ENCODE assay signal across 29 cellular contexts in genomic region chr7:96299496-96299895, GRCh38.
"Had no signal": no experiment of that assay in that cellular context is flagged by ENCODE, and none has a peak within 500 bp of the region (broad histone marks: within the 10 kb centered on the region; RNA-seq: fewer than 3 reads in every experiment).

No MANE protein-coding gene starts in this region.

- DNase-seq: activated CD4-positive, alpha-beta memory T cell treated with anti-CD3 and anti-CD28 coated beads for 36 hours; activated CD4-positive, alpha-beta T cell treated with anti-CD3 and anti-CD28 coated beads, Interleukin-2, amount 10 ng/mL, durations not matched to agents 24 days and 14 days; activated CD4-positive, CD25-positive, alpha-beta regulatory T cell treated with anti-CD3 and anti-CD28 coated beads, Interleukin-2, amount 50 U/mL, for 72 hours; activated CD8-positive, alpha-beta memory T cell treated with anti-CD3 and anti-CD28 coated beads, Interleukin-2, amount 50 U/mL, for 4 hours; activated effector memory CD4-positive, alpha-beta T cell treated with anti-CD3 and anti-CD28 coated beads, Interleukin-2, amount 50 U/mL, for 16 hours; activated naive CD4-positive, alpha-beta T cell treated with anti-CD3 and anti-CD28 coated beads for 36 hours; activated naive CD8-positive, alpha-beta T cell treated with anti-CD3 and anti-CD28 coated beads for 36 hours; activated T-cell treated with anti-CD3 and anti-CD28 coated beads, Interleukin-2, amount 50 U/mL, for 1 hour; adrenal gland; brain microvascular endothelial cell; central memory CD4-positive, alpha-beta T cell; dermis blood vessel endothelial cell; effector CD8-positive, alpha-beta T cell; erythroblast; gastrocnemius medialis; hippocampal formation; immature natural killer cell; mucosa of descending colon; right cardiac atrium; spleen; stimulated activated naive CD4-positive, alpha-beta T cell; T-helper 17 cell; T1000; uterus had no signal

- H3K36me3 Mint-ChIP-seq: natural killer cell treated with Interleukin-12 subunit alpha and Interleukin-12 subunit beta and Interleukin-15 and Interleukin-18, amount 100 ng/mL, for 72 hours had no signal

- H3K27ac ChIP-seq: adrenal gland, brain microvascular endothelial cell, gastrocnemius medialis, spleen, uterus had no signal

- H3K9me3 Mint-ChIP-seq: activated CD4-positive, alpha-beta memory T cell treated with anti-CD3 and anti-CD28 coated beads for 36 hours; activated naive CD4-positive, alpha-beta T cell treated with anti-CD3 and anti-CD28 coated beads for 36 hours; activated naive CD8-positive, alpha-beta T cell treated with anti-CD3 and anti-CD28 coated beads for 36 hours; activated T-helper 1 cell treated with anti-CD3 and anti-CD28 coated beads, Interleukin-12 subunit alpha, Interleukin-12 subunit beta, Interleukin-2, Interleukin-4 antibody, amounts not matched to agents 30 ng/mL and 10 ng/mL and 1 ng/mL, durations not matched to agents 14 hours and 24 hours and 36 hours; immature natural killer cell; natural killer cell treated with Interleukin-12 subunit alpha and Interleukin-12 subunit beta and Interleukin-15 and Interleukin-18, amount 100 ng/mL, for 72 hours; type B pancreatic cell had no signal

- H3K27me3 Mint-ChIP-seq: activated CD4-positive, alpha-beta memory T cell treated with anti-CD3 and anti-CD28 coated beads for 36 hours; activated CD4-positive, alpha-beta T cell treated with anti-CD3 and anti-CD28 coated beads, Interleukin-2, amount 10 ng/mL, durations not matched to agents 24 days and 14 days; activated naive CD8-positive, alpha-beta T cell treated with anti-CD3 and anti-CD28 coated beads for 36 hours; natural killer cell treated with Interleukin-12 subunit alpha and Interleukin-12 subunit beta and Interleukin-15 and Interleukin-18, amount 100 ng/mL, for 72 hours; T-helper 17 cell; type B pancreatic cell had no signal

- ATAC-seq: gastrocnemius medialis; left lobe of liver; mucosa of descending colon; natural killer cell treated with Interleukin-12 subunit alpha and Interleukin-12 subunit beta and Interleukin-15 and Interleukin-18, amount 100 ng/mL, for 72 hours; right cardiac atrium; T-helper 17 cell had no signal

- H3K4me1 ChIP-seq: adrenal gland, uterus had no signal

- H3K27ac Mint-ChIP-seq: activated CD4-positive, alpha-beta memory T cell treated with anti-CD3 and anti-CD28 coated beads for 36 hours; activated CD4-positive, alpha-beta T cell treated with anti-CD3 and anti-CD28 coated beads, Interleukin-2, amount 10 ng/mL, durations not matched to agents 24 days and 14 days; activated naive CD4-positive, alpha-beta T cell treated with anti-CD3 and anti-CD28 coated beads for 36 hours; activated naive CD8-positive, alpha-beta T cell treated with anti-CD3 and anti-CD28 coated beads for 36 hours; activated T-helper 1 cell treated with anti-CD3 and anti-CD28 coated beads, Interleukin-12 subunit alpha, Interleukin-12 subunit beta, Interleukin-2, Interleukin-4 antibody, amounts not matched to agents 30 ng/mL and 10 ng/mL and 1 ng/mL, durations not matched to agents 14 hours and 24 hours and 36 hours; immature natural killer cell; natural killer cell treated with Interleukin-12 subunit alpha and Interleukin-12 subunit beta and Interleukin-15 and Interleukin-18, amount 100 ng/mL, for 72 hours; T-helper 17 cell; type B pancreatic cell had no signal

- H3K4me3 ChIP-seq: adrenal gland, gastrocnemius medialis, lung, mucosa of descending colon, spleen, uterus had no signal

- H3K36me3 ChIP-seq: brain microvascular endothelial cell, uterus had no signal

- H3K9me3 ChIP-seq: adrenal gland, gastrocnemius medialis, mucosa of descending colon, spleen, uterus had no signal

- H3K4me3 Mint-ChIP-seq: activated CD4-positive, alpha-beta memory T cell treated with anti-CD3 and anti-CD28 coated beads for 36 hours; activated CD4-positive, alpha-beta T cell treated with anti-CD3 and anti-CD28 coated beads, Interleukin-2, amount 10 ng/mL, durations not matched to agents 24 days and 14 days; activated naive CD4-positive, alpha-beta T cell treated with anti-CD3 and anti-CD28 coated beads for 36 hours; activated naive CD8-positive, alpha-beta T cell treated with anti-CD3 and anti-CD28 coated beads for 36 hours; activated T-helper 1 cell treated with anti-CD3 and anti-CD28 coated beads, Interleukin-12 subunit alpha, Interleukin-12 subunit beta, Interleukin-2, Interleukin-4 antibody, amounts not matched to agents 30 ng/mL and 10 ng/mL and 1 ng/mL, durations not matched to agents 14 hours and 24 hours and 36 hours; immature natural killer cell; natural killer cell treated with Interleukin-12 subunit alpha and Interleukin-12 subunit beta and Interleukin-15 and Interleukin-18, amount 100 ng/mL, for 72 hours; T-helper 17 cell; type B pancreatic cell had no signal

- H3K27me3 ChIP-seq: adrenal gland, brain microvascular endothelial cell, gastrocnemius medialis, spleen, uterus had no signal
